ENCODE assay signal across 8 cellular contexts in the genomic region with DNA sequence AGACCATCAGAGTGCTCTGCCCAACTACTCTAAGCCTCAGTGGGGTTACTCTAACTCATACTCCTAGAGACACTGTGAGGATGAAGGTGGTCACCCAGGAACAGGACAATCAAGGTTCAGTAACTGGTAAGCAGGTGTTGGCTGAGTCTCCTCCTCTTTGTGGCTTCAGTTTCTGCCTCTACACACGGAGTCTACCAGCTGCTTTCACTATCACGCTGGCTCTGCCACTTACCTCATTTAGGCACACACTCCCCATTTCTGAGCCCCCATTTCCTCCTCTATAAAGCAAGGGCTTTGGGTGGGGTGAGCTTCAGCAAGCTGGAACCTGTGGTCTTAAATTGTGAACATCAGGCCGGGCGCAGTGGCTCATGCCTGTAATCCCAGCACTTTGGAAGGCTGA. TPM values are rescaled to one million over a fixed set of nuclear protein-coding genes. Genes with fewer than 3 reads are reported as not detected.
A peak's percentile ranks its signal among the peaks of the same experiment; 100 is the strongest.
DNase-seq lines count a peak whose midpoint lies in the region; ATAC-seq and TF ChIP-seq lines count a peak whose summit lies in the region.

No MANE protein-coding gene starts in this region.

- ATAC-seq in GM18502 (IDR thresholded peaks at IDR 0.05; ENCODE audit: poor library complexity, unreplicated experiment) (peak; percentile 70), HG03196 (IDR thresholded peaks at IDR 0.05; ENCODE audit: unreplicated experiment) (peak; percentile 60), esophagus mucosa (peak; percentile 76)

- TF ChIP-seq CTCF in GM20000 (IDR thresholded peaks at IDR 0.05; ENCODE audit: extremely low read depth, missing control alignments), result no peak

- DNase-seq in GM20000 (ENCODE audit: low spot score), result peak; percentile 54
- no peak for DNase-seq in DMS79 treated with DMSO at 0.1 percent for 48 hours (lab: John Stamatoyannopoulos, UW)
- no peak for DNase-seq in germinal center (ENCODE audit: low spot score)
- no peak for DNase-seq in SW 1271 (lab: John Stamatoyannopoulos, UW)
- DNase-seq in Ammon's horn (ENCODE audit: low spot score), result no peak

RNA-seq across cellular contexts. Expression of a gene that starts 7.3 kb away (rescaled TPM):
- 13.1 TPM for total RNA-seq in esophagus mucosa

RNA-seq across cellular contexts. Expression of a gene that starts 12.4 kb away (rescaled TPM):
- total RNA-seq in esophagus mucosa, result 362 TPM

RNA-seq across cellular contexts. Expression of a gene that starts 59.5 kb away (rescaled TPM):
- total RNA-seq in esophagus mucosa, result 7.3 TPM
